In the genomic region with DNA sequence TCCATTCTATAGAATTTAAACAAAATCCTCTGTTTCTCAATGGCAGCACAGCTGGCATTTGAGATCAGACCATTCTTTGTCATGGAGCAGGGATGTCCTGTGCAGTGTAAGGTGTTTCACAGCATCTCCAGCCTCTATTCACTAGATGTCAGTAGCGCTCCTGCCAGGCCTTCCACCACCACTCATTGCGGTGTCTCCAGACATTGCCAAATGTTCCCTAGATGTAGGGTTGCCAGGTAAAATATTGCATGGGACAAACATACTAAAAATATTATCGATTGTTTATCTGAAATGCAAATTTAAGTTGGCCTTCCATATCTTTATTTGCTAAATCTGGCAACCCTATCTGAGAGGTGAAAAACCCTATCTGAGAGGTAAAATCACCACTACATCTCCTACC, we compare ENCODE assay signal across 1 cellular context.
TF ChIP-seq lines count a peak whose summit lies in the region.

No MANE protein-coding gene starts in this region.

TF ChIP-seq in HepG2, 621 proteins besides CTCF, POLR2A, EP300 and RAD21 (continued from another document):
- TF ChIP-seq, protein P1, sequence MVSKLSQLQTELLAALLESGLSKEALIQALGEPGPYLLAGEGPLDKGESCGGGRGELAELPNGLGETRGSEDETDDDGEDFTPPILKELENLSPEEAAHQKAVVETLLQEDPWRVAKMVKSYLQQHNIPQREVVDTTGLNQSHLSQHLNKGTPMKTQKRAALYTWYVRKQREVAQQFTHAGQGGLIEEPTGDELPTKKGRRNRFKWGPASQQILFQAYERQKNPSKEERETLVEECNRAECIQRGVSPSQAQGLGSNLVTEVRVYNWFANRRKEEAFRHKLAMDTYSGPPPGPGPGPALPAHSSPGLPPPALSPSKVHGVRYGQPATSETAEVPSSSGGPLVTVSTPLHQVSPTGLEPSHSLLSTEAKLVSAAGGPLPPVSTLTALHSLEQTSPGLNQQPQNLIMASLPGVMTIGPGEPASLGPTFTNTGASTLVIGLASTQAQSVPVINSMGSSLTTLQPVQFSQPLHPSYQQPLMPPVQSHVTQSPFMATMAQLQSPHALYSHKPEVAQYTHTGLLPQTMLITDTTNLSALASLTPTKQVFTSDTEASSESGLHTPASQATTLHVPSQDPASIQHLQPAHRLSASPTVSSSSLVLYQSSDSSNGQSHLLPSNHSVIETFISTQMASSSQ (IDR thresholded peaks at IDR 0.05; ENCODE audit: low read depth), result no peak
- TF ChIP-seq, protein P1 (CRISPR knock-in tag; IDR thresholded peaks at IDR 0.05; ENCODE audit: borderline replicate concordance), result no peak
- TF ChIP-seq STAG1 (CRISPR knock-in tag; IDR thresholded peaks at IDR 0.05), result peak; percentile 60
- no peak for TF ChIP-seq NFE2 (CRISPR knock-in tag; IDR thresholded peaks at IDR 0.05)
- TF ChIP-seq HDAC2 (CRISPR knock-in tag; IDR thresholded peaks at IDR 0.05), result no peak
